In genomic region chr14:104876251-104876699, GRCh38 we compare ENCODE assay signal across 8 cellular contexts.
DNase-seq lines count a peak whose midpoint lies in the region; ATAC-seq and TF ChIP-seq lines count a peak whose summit lies in the region.

No MANE protein-coding gene starts in this region.

- no peak overlapping the region for H3K9ac ChIP-seq in MM.1S (ENCODE audit: low read length)

- H3K9me2 ChIP-seq in MM.1S (replicated peaks; ENCODE audit: insufficient read depth, low read length) = no peaks in the 10 kb centered on the region

- H3K4me3 ChIP-seq in fibroblast of mammary gland (ENCODE audit: control insufficient read depth, low read depth, low read length) = no peak overlapping the region
- no peak overlapping the region for H3K4me3 ChIP-seq in MM.1S (ENCODE audit: low read length)

- H2AFZ ChIP-seq in MM.1S (ENCODE audit: low read length) = no peak overlapping the region

- TF ChIP-seq CTCF in fibroblast of mammary gland (conservative IDR thresholded peaks at IDR 0.05; ENCODE audit: control insufficient read depth, insufficient read depth, low read depth, low read length) (no peak), MM.1S (IDR thresholded peaks at IDR 0.05; ENCODE audit: low read length) (no peak)

- no peaks in the 10 kb centered on the region for H4K20me1 ChIP-seq in MM.1S (ENCODE audit: insufficient read depth, low read length)

- ATAC-seq in HG03521 (IDR thresholded peaks at IDR 0.05; ENCODE audit: unreplicated experiment) (no peak), GM21447 (IDR thresholded peaks at IDR 0.05; ENCODE audit: unreplicated experiment) (no peak)

- no peaks in the 10 kb centered on the region for H3K79me2 ChIP-seq in MM.1S (ENCODE audit: low read length)

- H3F3A ChIP-seq in MM.1S (ENCODE audit: insufficient read depth, low read length) = no peaks in the 10 kb centered on the region

- no peaks in the 10 kb centered on the region for H3K36me3 ChIP-seq in MM.1S (replicated peaks; ENCODE audit: insufficient read depth, low read length)

- no peaks in the 10 kb centered on the region for H3K4me1 ChIP-seq in MM.1S (ENCODE audit: low read length)

- H3K9me3 ChIP-seq in MM.1S (replicated peaks; ENCODE audit: insufficient read depth, low read length) = no peaks in the 10 kb centered on the region

- peak in 2 of 3 experiments; percentile 11 to 49 for DNase-seq in NCI-H1417 (lab: John Stamatoyannopoulos, UW)
- DNase-seq in NCI-H1417 treated with DMSO at 0.1 percent for 48 hours (lab: John Stamatoyannopoulos, UW) = no peak
- peak; percentile 24 for DNase-seq in UCSD-AML1 (lab: John Stamatoyannopoulos, UW; ENCODE audit: unreplicated experiment)
- peak; percentile 48 for DNase-seq in fibroblast of mammary gland (ENCODE audit: low read depth)
- peak; percentile 33 for DNase-seq in stimulated activated CD4-positive, alpha-beta T cell treated with anti-CD3 and anti-CD28 coated beads, Interleukin-4, amount 100 ng/mL, for 1 hour
- no peak for DNase-seq in MM.1S

- no peak overlapping the region for H3K27ac ChIP-seq in MM.1S (ENCODE audit: low read length)

- H3K27me3 ChIP-seq in MM.1S (replicated peaks; ENCODE audit: insufficient read depth, low read length) = no peaks in the 10 kb centered on the region

- H3K4me2 ChIP-seq in MM.1S (ENCODE audit: low read depth, low read length) = no peak overlapping the region

Comparison
In these comparisons a context has a peak if more than half of its experiments do, and no peak if none do; other contexts are left out.
1. DNase-seq: peak in NCI-H1417 (2 of 3), UCSD-AML1 (single experiment), fibroblast of mammary gland (single experiment) and stimulated activated CD4-positive, alpha-beta T cell treated with anti-CD3 and anti-CD28 coated beads, Interleukin-4, amount 100 ng/mL, for 1 hour (single experiment); none in NCI-H1417 treated with DMSO at 0.1 percent for 48 hours (single experiment) and MM.1S (single experiment).